31 cellular contexts compared by ENCODE assay signal in the genomic region with DNA sequence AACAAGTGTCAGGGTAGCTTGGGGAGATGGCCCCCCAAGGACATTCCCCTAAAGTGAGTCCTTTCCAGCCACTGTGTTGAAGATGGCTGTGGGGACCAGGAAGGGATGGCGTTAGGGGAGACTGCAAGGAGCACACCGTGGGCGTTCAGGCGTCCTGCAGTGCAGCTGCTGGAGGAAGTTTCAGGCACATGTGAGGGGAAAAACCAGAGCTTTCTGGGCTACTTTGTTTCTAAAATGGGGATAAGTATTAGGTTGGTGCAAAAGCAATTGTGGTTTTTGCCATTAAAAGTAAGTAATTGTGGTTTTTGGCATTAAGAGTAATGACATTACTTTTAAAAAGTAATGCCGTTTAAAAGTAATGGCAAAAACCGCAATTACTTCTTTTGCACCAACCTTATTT. TPM values are rescaled to one million over a fixed set of nuclear protein-coding genes. Genes with fewer than 3 reads are reported as not detected.
DNase-seq lines count a peak whose midpoint lies in the region; ATAC-seq and TF ChIP-seq lines count a peak whose summit lies in the region.
"Had no signal": no experiment of that assay in that cellular context is flagged by ENCODE, and none has a peak within 500 bp of the region (broad histone marks: within the 10 kb centered on the region; RNA-seq: fewer than 3 reads in every experiment).

No MANE protein-coding gene starts in this region.

- H3K4me3 ChIP-seq in BLaER1, result no peak overlapping the region
- no peak overlapping the region for H3K4me3 ChIP-seq in NB4 (ENCODE audit: low read depth, low read length)
- H3K4me3 ChIP-seq in endodermal cell (ENCODE audit: low read length), result no peak overlapping the region
- H3K4me3 ChIP-seq: gastroesophageal sphincter, SJSA1, thyroid gland had no signal

- H3K27ac Mint-ChIP-seq in activated CD4-positive, alpha-beta T cell treated with anti-CD3 and anti-CD28 coated beads, Interleukin-2, amount 10 ng/mL, durations not matched to agents 24 days and 14 days, result peak overlapping the region; percentile 4
- no peak overlapping the region for H3K27ac Mint-ChIP-seq in activated CD4-positive, alpha-beta T cell treated with anti-CD3 and anti-CD28 coated beads, Interleukin-2, amount 10 ng/mL, durations not matched to agents 7 days and 5 days
- no peak overlapping the region for H3K27ac Mint-ChIP-seq in endodermal cell
- no peak overlapping the region for H3K27ac Mint-ChIP-seq in effector memory CD8-positive, alpha-beta T cell
- H3K27ac Mint-ChIP-seq: activated B cell treated with CpG ODN at 0.5 μM for 24 hours; CD8-positive, alpha-beta T cell; memory B cell; progenitor cell of endocrine pancreas; T-cell had no signal

- no peak for ATAC-seq in effector memory CD8-positive, alpha-beta T cell (replicated peaks)
- ATAC-seq: CD8-positive, alpha-beta T cell; gastroesophageal sphincter; HepG2; left cardiac atrium; sciatic nerve; T-cell had no signal

- no peak overlapping the region for H3K9ac ChIP-seq in BLaER1
- H3K9ac ChIP-seq in endodermal cell (ENCODE audit: extremely low read depth, low read length, poor library complexity, severe bottlenecking), result no peak overlapping the region

- no peak for TF ChIP-seq CTCF in NB4 (IDR thresholded peaks at IDR 0.05; ENCODE audit: low read depth, low read length)
- TF ChIP-seq CTCF in endodermal cell (conservative IDR thresholded peaks at IDR 0.05), result no peak

- peaks cover 38% of the 10 kb centered on the region for H3K4me1 Mint-ChIP-seq in activated CD4-positive, alpha-beta T cell treated with anti-CD3 and anti-CD28 coated beads, Interleukin-2, amount 10 ng/mL, durations not matched to agents 24 days and 14 days
- H3K4me1 Mint-ChIP-seq in activated CD4-positive, alpha-beta T cell treated with anti-CD3 and anti-CD28 coated beads, Interleukin-2, amount 10 ng/mL, durations not matched to agents 7 days and 5 days, result peaks cover 19% of the 10 kb centered on the region
- H3K4me1 Mint-ChIP-seq in endodermal cell, result peaks cover 7% of the 10 kb centered on the region
- peaks cover 36 to 49% of the 10 kb centered on the region in 2 donors for H3K4me1 Mint-ChIP-seq in effector memory CD8-positive, alpha-beta T cell (ENCODE audit: low read depth in 2 of 2)
- H3K4me1 Mint-ChIP-seq: activated B cell treated with CpG ODN at 0.5 μM for 24 hours, memory B cell had no signal

- intact Hi-C loops in activated CD4-positive, alpha-beta T cell treated with anti-CD3 and anti-CD28 coated beads, Interleukin-2, amount 10 ng/mL, durations not matched to agents 24 days and 14 days (cut with micrococcal nuclease), result loop anchor here (2.0 kb wide), 1 partner anchor 15 kb away; the partner anchor contains the start of gene PRF1

- no peaks in the 10 kb centered on the region for H4K20me1 ChIP-seq in BLaER1

- POLR2A ChIA-PET in activated CD4-positive, alpha-beta T cell treated with anti-CD3 and anti-CD28 coated beads, Interleukin-2, amount 10 ng/mL, durations not matched to agents 7 days and 5 days (lab: Charles Lee), result no interaction called here

- no peak for DNase-seq in activated CD4-positive, alpha-beta T cell treated with anti-CD3 and anti-CD28 coated beads, Interleukin-2, amount 10 ng/mL, durations not matched to agents 24 days and 14 days
- DNase-seq in activated CD4-positive, alpha-beta T cell treated with anti-CD3 and anti-CD28 coated beads, Interleukin-2, amount 10 ng/mL, durations not matched to agents 7 days and 5 days, result no peak
- DNase-seq in NB4 (ENCODE audit: low read depth) (peak; percentile 58), endodermal cell (peak; percentile 38), NCI-H1930 (lab: John Stamatoyannopoulos, UW) (no peak), NCI-H1048 (lab: John Stamatoyannopoulos, UW) (no peak)
- no peak for DNase-seq in effector memory CD8-positive, alpha-beta T cell
- DNase-seq: 8988T; activated B cell treated with CpG ODN at 0.5 μM for 24 hours; activated CD4-positive, alpha-beta T cell treated with anti-CD3 and anti-CD28 coated beads, Interleukin-2, amount 50 U/mL, for 4 hours; CD8-positive, alpha-beta T cell; central memory CD4-positive, alpha-beta T cell; dermis blood vessel endothelial cell; DMS153; hippocampal formation; left cardiac atrium; NCI-H2029; NCI-H524 treated with DMSO at 0.1 percent for 48 hours; NK-92 treated with Interleukin-12 subunit alpha and Interleukin-12 subunit beta, amount 100 ng/mL, for 24 hours; stimulated activated CD4-positive, alpha-beta T cell treated with anti-CD3 and anti-CD28 coated beads, Interleukin-4, amount 100 ng/mL, for 4 hours; stimulated activated naive CD4-positive, alpha-beta T cell; thyroid gland had no signal

- H3K9me3 ChIP-seq in BLaER1 (no peaks in the 10 kb centered on the region), endodermal cell (ENCODE audit: control insufficient read depth, low read length) (no peaks in the 10 kb centered on the region)
- H3K9me3 ChIP-seq: gastroesophageal sphincter, SJSA1, thyroid gland had no signal

- 81 to 86% methylated on average over 6 of the region's 6 CpGs for WGBS in endodermal cell (ENCODE audit: insufficient coverage in 1 of 2, insufficient read length in 1 of 2), 2 experiments

- peaks cover 2% of the 10 kb centered on the region for H3K36me3 Mint-ChIP-seq in activated CD4-positive, alpha-beta T cell treated with anti-CD3 and anti-CD28 coated beads, Interleukin-2, amount 10 ng/mL, durations not matched to agents 24 days and 14 days (ENCODE audit: low read depth)
- no peaks in the 10 kb centered on the region for H3K36me3 Mint-ChIP-seq in activated CD4-positive, alpha-beta T cell treated with anti-CD3 and anti-CD28 coated beads, Interleukin-2, amount 10 ng/mL, durations not matched to agents 7 days and 5 days (ENCODE audit: low read depth)
- H3K36me3 Mint-ChIP-seq in endodermal cell (ENCODE audit: low read depth), result no peaks in the 10 kb centered on the region
- peaks cover 34% of the 10 kb centered on the region for H3K36me3 Mint-ChIP-seq in effector memory CD8-positive, alpha-beta T cell (ENCODE audit: insufficient read depth)
- H3K36me3 Mint-ChIP-seq: CD8-positive, alpha-beta T cell; memory B cell; T-cell had no signal

- peak overlapping the region; percentile 49 for H3K4me2 ChIP-seq in BLaER1

- H3K27ac ChIP-seq in BLaER1, result no peak overlapping the region
- H3K27ac ChIP-seq in endodermal cell (ENCODE audit: low read depth, low read length), result no peak overlapping the region
- H3K27ac ChIP-seq: gastroesophageal sphincter, SJSA1, thyroid gland had no signal

- H3K27me3 Mint-ChIP-seq in activated CD4-positive, alpha-beta T cell treated with anti-CD3 and anti-CD28 coated beads, Interleukin-2, amount 10 ng/mL, durations not matched to agents 24 days and 14 days, result peaks cover 8% of the 10 kb centered on the region
- H3K27me3 Mint-ChIP-seq in activated CD4-positive, alpha-beta T cell treated with anti-CD3 and anti-CD28 coated beads, Interleukin-2, amount 10 ng/mL, durations not matched to agents 7 days and 5 days, result peaks cover 24% of the 10 kb centered on the region
- H3K27me3 Mint-ChIP-seq in endodermal cell (ENCODE audit: insufficient read depth), result peaks cover 1% of the 10 kb centered on the region
- no peaks in the 10 kb centered on the region for H3K27me3 Mint-ChIP-seq in effector memory CD8-positive, alpha-beta T cell

- CTCF ChIA-PET in activated CD4-positive, alpha-beta T cell treated with anti-CD3 and anti-CD28 coated beads, Interleukin-2, amount 10 ng/mL, durations not matched to agents 7 days and 5 days (lab: Charles Lee), result interaction anchor here (1.6 to 2.5 kb wide), 2 partner anchors 9 to 18 kb away, joined by 3 to 6 read pairs; no protein-coding TSS in a partner anchor

- H3K9me3 Mint-ChIP-seq in activated CD4-positive, alpha-beta T cell treated with anti-CD3 and anti-CD28 coated beads, Interleukin-2, amount 10 ng/mL, durations not matched to agents 24 days and 14 days, result no peaks in the 10 kb centered on the region
- H3K9me3 Mint-ChIP-seq in activated CD4-positive, alpha-beta T cell treated with anti-CD3 and anti-CD28 coated beads, Interleukin-2, amount 10 ng/mL, durations not matched to agents 7 days and 5 days, result no peaks in the 10 kb centered on the region
- H3K9me3 Mint-ChIP-seq in endodermal cell, result no peaks in the 10 kb centered on the region
- no peaks in the 10 kb centered on the region for H3K9me3 Mint-ChIP-seq in effector memory CD8-positive, alpha-beta T cell
- H3K9me3 Mint-ChIP-seq: activated B cell treated with CpG ODN at 0.5 μM for 24 hours; CD8-positive, alpha-beta T cell; memory B cell; T-cell had no signal

- H3K27me3 ChIP-seq in BLaER1, result no peaks in the 10 kb centered on the region
- H3K27me3 ChIP-seq in endodermal cell (ENCODE audit: control insufficient read depth, insufficient read depth, low read length, poor library complexity, severe bottlenecking), result no peaks in the 10 kb centered on the region
- H3K27me3 ChIP-seq: gastroesophageal sphincter, thyroid gland had no signal

- H3K4me3 Mint-ChIP-seq in activated CD4-positive, alpha-beta T cell treated with anti-CD3 and anti-CD28 coated beads, Interleukin-2, amount 10 ng/mL, durations not matched to agents 24 days and 14 days, result no peak overlapping the region
- no peak overlapping the region for H3K4me3 Mint-ChIP-seq in activated CD4-positive, alpha-beta T cell treated with anti-CD3 and anti-CD28 coated beads, Interleukin-2, amount 10 ng/mL, durations not matched to agents 7 days and 5 days
- H3K4me3 Mint-ChIP-seq in endodermal cell, result no peak overlapping the region
- H3K4me3 Mint-ChIP-seq in effector memory CD8-positive, alpha-beta T cell, result no peak overlapping the region
- H3K4me3 Mint-ChIP-seq: activated B cell treated with CpG ODN at 0.5 μM for 24 hours; CD8-positive, alpha-beta T cell; memory B cell; T-cell had no signal

- H3K36me3 ChIP-seq in BLaER1 (no peaks in the 10 kb centered on the region), endodermal cell (ENCODE audit: control insufficient read depth, insufficient read depth, low read length) (no peaks in the 10 kb centered on the region)
- H3K36me3 ChIP-seq: gastroesophageal sphincter, SJSA1, thyroid gland had no signal

- peaks cover 56% of the 10 kb centered on the region for H3K4me1 ChIP-seq in BLaER1
- H3K4me1 ChIP-seq in endodermal cell (ENCODE audit: control insufficient read depth, insufficient read depth, low read length), result no peaks in the 10 kb centered on the region
- H3K4me1 ChIP-seq: SJSA1 had no signal

- no peak for TF ChIP-seq POLR2A in NB4 (IDR thresholded peaks at IDR 0.05; ENCODE audit: extremely low read depth, insufficient read length)

RNA-seq across cellular contexts. Expression of gene PRF1, which starts 14.3 kb away (rescaled TPM):
- 76.5 and 79.9 TPM in 2 replicates for total RNA-seq in activated CD4-positive, alpha-beta T cell treated with anti-CD3 and anti-CD28 coated beads, Interleukin-2, amount 10 ng/mL, durations not matched to agents 24 days and 14 days
- 100 to 1,000 TPM in 1 of 2 experiments, 10 to 100 TPM in 1; 99.9 to 116 TPM for total RNA-seq in activated CD4-positive, alpha-beta T cell treated with anti-CD3 and anti-CD28 coated beads, Interleukin-2, amount 10 ng/mL, durations not matched to agents 7 days and 5 days
- total RNA-seq in endodermal cell, result not detected
- polyA plus RNA-seq in endodermal cell (2013, experiment 1 of 2), result not detected
- polyA plus RNA-seq in endodermal cell (2013, experiment 2 of 2), result not detected
- total RNA-seq: dermis blood vessel endothelial cell, progenitor cell of endocrine pancreas, RPMI7951, SJSA1 had no signal

Comparison
In these comparisons a context has a peak if more than half of its experiments do, and no peak if none do; other contexts are left out.
1. DNase-seq: peak in NB4 (single experiment) and endodermal cell (single experiment); none in activated CD4-positive, alpha-beta T cell treated with anti-CD3 and anti-CD28 coated beads, Interleukin-2, amount 10 ng/mL, durations not matched to agents 24 days and 14 days (single experiment), activated CD4-positive, alpha-beta T cell treated with anti-CD3 and anti-CD28 coated beads, Interleukin-2, amount 10 ng/mL, durations not matched to agents 7 days and 5 days (single experiment), NCI-H1930 (0 of 2), NCI-H1048 (single experiment) and effector memory CD8-positive, alpha-beta T cell (0 of 3).
2. RNA of gene PRF1, which starts 14.3 kb away (total RNA-seq): 99.9 to 116 TPM in activated CD4-positive, alpha-beta T cell treated with anti-CD3 and anti-CD28 coated beads, Interleukin-2, amount 10 ng/mL, durations not matched to agents 7 days and 5 days and 76.5 to 79.9 TPM in activated CD4-positive, alpha-beta T cell treated with anti-CD3 and anti-CD28 coated beads, Interleukin-2, amount 10 ng/mL, durations not matched to agents 24 days and 14 days; not detected in endodermal cell; every median in the first group is over 10 times any median in the second.